In genomic region chrX:150100261-150100660, GRCh38 we compare ENCODE assay signal across 19 cellular contexts.
"Had no signal": no experiment of that assay in that cellular context is flagged by ENCODE, and none has a peak within 500 bp of the region (broad histone marks: within the 10 kb centered on the region; RNA-seq: fewer than 3 reads in every experiment).

No MANE protein-coding gene starts in this region.

- ATAC-seq: activated CD4-positive, CD25-positive, alpha-beta regulatory T cell treated with anti-CD3 and anti-CD28 coated beads, Interleukin-2, amount 50 U/mL, for 24 hours; activated CD8-positive, alpha-beta T cell treated with anti-CD3 and anti-CD28 coated beads, Interleukin-2, amount 10 ng/mL, durations not matched to agents 7 days and 5 days; left cardiac atrium; mucosa of descending colon; naive thymus-derived CD8-positive, alpha-beta T cell; pancreas; stimulated activated naive B cell treated with anti-CD40 and anti-IgM and Interleukin-4, amounts not matched to agents 10 μg/mL and 1 μg/mL and 100 μg/mL, for 72 hours had no signal

- H3K27me3 ChIP-seq: esophagus muscularis mucosa, pancreas, right lobe of liver, thyroid gland, uterus had no signal

- H3K36me3 ChIP-seq: esophagus muscularis mucosa, pancreas, right lobe of liver, thyroid gland, uterus had no signal

- H3K9me3 ChIP-seq: mucosa of descending colon, pancreas, right lobe of liver, thyroid gland, uterus had no signal

- H3K4me1 ChIP-seq: esophagus muscularis mucosa, pancreas, right lobe of liver, thyroid gland, uterus had no signal

- H3K27ac ChIP-seq: esophagus muscularis mucosa, pancreas, right lobe of liver, thyroid gland, uterus had no signal

- H3K4me3 ChIP-seq: esophagus muscularis mucosa, mucosa of descending colon, pancreas, right lobe of liver, thyroid gland, uterus had no signal

- DNase-seq: activated CD4-positive, alpha-beta T cell treated with anti-CD3 and anti-CD28 coated beads, Interleukin-2, amount 10 ng/mL, durations not matched to agents 7 days and 5 days; activated CD8-positive, alpha-beta T cell treated with anti-CD3 and anti-CD28 coated beads, Interleukin-2, amount 10 ng/mL, durations not matched to agents 7 days and 5 days; activated naive CD4-positive, alpha-beta T cell treated with Interleukin-2 at 50 U/mL for 16 hours; activated naive CD8-positive, alpha-beta T cell treated with anti-CD3 and anti-CD28 coated beads, Interleukin-2, amount 10 ng/mL, durations not matched to agents 7 days and 5 days; activated T-cell treated with anti-CD3 and anti-CD28 coated beads, Interleukin-2, amount 50 U/mL, for 24 hours; anterior cingulate cortex; cerebellar nuclear complex; effector memory CD4-positive, alpha-beta T cell; left cardiac atrium; mesenchymal stem cell; mucosa of descending colon; naive thymus-derived CD8-positive, alpha-beta T cell; pancreas; right lobe of liver; stimulated activated naive B cell treated with anti-CD40 and anti-IgM and Interleukin-4, amounts not matched to agents 10 μg/mL and 1 μg/mL and 100 μg/mL, for 72 hours; thyroid gland; uterus had no signal
